8 cellular contexts compared by ENCODE assay signal in genomic region chr4:1348014-1348513, GRCh38. TPM values are rescaled to one million over a fixed set of nuclear protein-coding genes. Genes with fewer than 3 reads are reported as not detected.
DNase-seq lines count a peak whose midpoint lies in the region; TF ChIP-seq lines count a peak whose summit lies in the region.

No MANE protein-coding gene starts in this region.

- peaks cover 11% of the 10 kb centered on the region for H3K23me2 ChIP-seq in H9 (ENCODE audit: insufficient read length, low read depth, low read length, poor library complexity, severe bottlenecking)

- H3K23ac ChIP-seq in H9 (ENCODE audit: insufficient read length, low read depth, low read length) = no peak overlapping the region

- H2BK12ac ChIP-seq in H9 (ENCODE audit: insufficient read length, low read depth, low read length) = no peak overlapping the region

- H3K27ac ChIP-seq in H9 (ENCODE audit: insufficient read length, low read depth, low read length) (no peak overlapping the region), right atrium auricular region (peak overlapping the region; percentile 97 to 98), skin epidermis (peak overlapping the region in 20 of 21 experiments; percentile 92 to 100 (median 99))

- no peak overlapping the region for H4K91ac ChIP-seq in H9 (ENCODE audit: insufficient read length, low read depth, low read length)

- H3K79me2 ChIP-seq in H9 (ENCODE audit: insufficient read depth, low read length) = no peaks in the 10 kb centered on the region

- H4K20me1 ChIP-seq in H9 (ENCODE audit: control insufficient read depth, insufficient read depth, insufficient read length) = no peaks in the 10 kb centered on the region

- no peak overlapping the region for H3K56ac ChIP-seq in H9 (ENCODE audit: insufficient read length, low read depth, low read length)

- no peak overlapping the region for H2BK20ac ChIP-seq in H9 (ENCODE audit: low read depth, low read length, poor library complexity, severe bottlenecking)

- H3K4me1 ChIP-seq in H9 (ENCODE audit: insufficient read depth, low read length) (no peaks in the 10 kb centered on the region; the same call in 1 of the 2 replicates), right atrium auricular region (peaks cover 0 to 29% of the 10 kb centered on the region in 2 donors)

- H3K4me3 Mint-ChIP-seq in H9 = peak overlapping the region; percentile 81 to 90
- H3K4me3 Mint-ChIP-seq in activated CD4-positive, alpha-beta memory T cell treated with anti-CD3 and anti-CD28 coated beads, Interleukin-2, amount 10 ng/mL, durations not matched to agents 7 days and 5 days = peak overlapping the region; percentile 88

- peaks cover 13 to 35% (median 30%) of the 10 kb centered on the region in 3 experiments for H3K36me3 Mint-ChIP-seq in H9 (ENCODE audit: insufficient read depth in 1 of 3, low read depth in 3 of 3)
- H3K36me3 Mint-ChIP-seq in activated CD4-positive, alpha-beta memory T cell treated with anti-CD3 and anti-CD28 coated beads, Interleukin-2, amount 10 ng/mL, durations not matched to agents 7 days and 5 days (ENCODE audit: low read depth) = peaks cover 17% of the 10 kb centered on the region

- H4K8ac ChIP-seq in H9 (replicated peaks; ENCODE audit: insufficient read length, low read depth, low read length) = no peak overlapping the region

- H3K4me3 ChIP-seq in right atrium auricular region (peak overlapping the region; percentile 67 to 99), skin epidermis (peak overlapping the region; percentile 67 to 96 (median 78))

- H3K9me3 Mint-ChIP-seq in H9 = peaks cover 0 to 4% of the 10 kb centered on the region in 2 experiments; a peak in 1 of 5 replicates
- H3K9me3 Mint-ChIP-seq in activated CD4-positive, alpha-beta memory T cell treated with anti-CD3 and anti-CD28 coated beads, Interleukin-2, amount 10 ng/mL, durations not matched to agents 7 days and 5 days = no peaks in the 10 kb centered on the region

- H3K4me1 Mint-ChIP-seq in H9 = peaks cover 24 to 28% of the 10 kb centered on the region in 2 experiments
- H3K4me1 Mint-ChIP-seq in activated CD4-positive, alpha-beta memory T cell treated with anti-CD3 and anti-CD28 coated beads, Interleukin-2, amount 10 ng/mL, durations not matched to agents 7 days and 5 days = peaks cover 48% of the 10 kb centered on the region

- no peak overlapping the region for H3T11ph ChIP-seq in H9 (ENCODE audit: low read length)

- H3K9me3 ChIP-seq in H9 (ENCODE audit: control insufficient read depth, low read depth, low read length) (no peaks in the 10 kb centered on the region), right atrium auricular region (no peaks in the 10 kb centered on the region)

- POLR2A ChIA-PET in activated CD4-positive, alpha-beta memory T cell treated with anti-CD3 and anti-CD28 coated beads, Interleukin-2, amount 10 ng/mL, durations not matched to agents 7 days and 5 days (lab: Charles Lee) = interaction anchor here (1.0 to 5.5 kb wide), 15 partner anchors 8 to 416 kb away, joined by 3 to 120 read pairs (median 9); partner anchors contain the start of genes CTBP1, GAK, MAEA and TMEM175

- no peak overlapping the region for H4K5ac ChIP-seq in H9 (ENCODE audit: insufficient read length, low read depth, low read length)

- H3K9ac ChIP-seq in H9 (ENCODE audit: extremely low read depth, insufficient read length, low read length) = no peak overlapping the region

- no peak overlapping the region for H2BK5ac ChIP-seq in H9 (ENCODE audit: insufficient read length, low read length)

- no peak overlapping the region for H3K18ac ChIP-seq in H9 (ENCODE audit: insufficient read length, low read depth, low read length)

- peak overlapping the region; percentile 91 for H3K4me2 ChIP-seq in H9 (ENCODE audit: insufficient read depth, insufficient read length, low read length)

- no peak overlapping the region for H2AK5ac ChIP-seq in H9 (ENCODE audit: insufficient read length, low read length)

- CTCF ChIA-PET in activated CD4-positive, alpha-beta memory T cell treated with anti-CD3 and anti-CD28 coated beads, Interleukin-2, amount 10 ng/mL, durations not matched to agents 7 days and 5 days (lab: Charles Lee) = interaction anchor here (0.9 to 4.2 kb wide), 9 partner anchors 9 to 216 kb away, joined by 3 to 35 read pairs (median 6); partner anchors contain the start of genes CTBP1 and MAEA

- H3K27me3 Mint-ChIP-seq in H9 (ENCODE audit: low read depth) = no peaks in the 10 kb centered on the region; the same call in 1 of the 2 replicates
- no peaks in the 10 kb centered on the region for H3K27me3 Mint-ChIP-seq in activated CD4-positive, alpha-beta memory T cell treated with anti-CD3 and anti-CD28 coated beads, Interleukin-2, amount 10 ng/mL, durations not matched to agents 7 days and 5 days

- H2AFZ ChIP-seq in H9 (ENCODE audit: low read length) = no peak overlapping the region

- H3K79me1 ChIP-seq in H9 (ENCODE audit: insufficient read depth, low read depth, low read length, poor library complexity, severe bottlenecking) = no peaks in the 10 kb centered on the region

- no peak overlapping the region for H2BK120ac ChIP-seq in H9 (ENCODE audit: low read depth, low read length, poor library complexity, severe bottlenecking)

- H3K4ac ChIP-seq in H9 (ENCODE audit: low read depth, low read length) = no peak overlapping the region

- TF ChIP-seq CTCF in H9 (conservative IDR thresholded peaks at IDR 0.05) (no peak), right atrium auricular region (IDR thresholded peaks at IDR 0.05) (no peak)

- no peak overlapping the region for H2BK15ac ChIP-seq in H9 (ENCODE audit: low read depth, low read length)

- H3K36me3 ChIP-seq in right atrium auricular region = peaks cover 3% of the 10 kb centered on the region

- peak overlapping the region in 1 of 3 experiments; percentile 96; a peak in 2 of 7 replicates for H3K27ac Mint-ChIP-seq in H9
- H3K27ac Mint-ChIP-seq in activated CD4-positive, alpha-beta memory T cell treated with anti-CD3 and anti-CD28 coated beads, Interleukin-2, amount 10 ng/mL, durations not matched to agents 7 days and 5 days = peak overlapping the region; percentile 95

- no peak overlapping the region for H3K14ac ChIP-seq in H9 (ENCODE audit: insufficient read depth, low read length)

- WGBS in H9 (ENCODE audit: extremely low coverage, insufficient read length, low lambda C conversion rate) = no CpG with 5 or more reads among the region's 12 CpGs

- H3K27me3 ChIP-seq in H9 (ENCODE audit: insufficient read depth, low read length) = no peaks in the 10 kb centered on the region
- H3K27me3 ChIP-seq in right atrium auricular region = no peaks in the 10 kb centered on the region

- DNase-seq in H9 (no peak), right atrium auricular region (ENCODE audit: low spot score) (no peak), NCI-H748 treated with DMSO at 0.1 percent for 48 hours (lab: John Stamatoyannopoulos, UW) (no peak), NOMO-1 treated with DMSO at 0.1 percent for 48 hours (lab: John Stamatoyannopoulos, UW; ENCODE audit: unreplicated experiment) (no peak), 8988T (no peak), NCI-H82 (lab: John Stamatoyannopoulos, UW) (no peak)
- DNase-seq in activated CD4-positive, alpha-beta memory T cell treated with anti-CD3 and anti-CD28 coated beads, Interleukin-2, amount 10 ng/mL, durations not matched to agents 7 days and 5 days = no peak

RNA-seq across cellular contexts. Expression of gene UVSSA, which starts 1.1 kb away (rescaled TPM):
- total RNA-seq in H9 (2021) (15.9 and 18.3 TPM in 2 replicates), right atrium auricular region (1 to 10 TPM; 4.4 to 7.5 TPM)
- total RNA-seq in activated CD4-positive, alpha-beta memory T cell treated with anti-CD3 and anti-CD28 coated beads, Interleukin-2, amount 10 ng/mL, durations not matched to agents 7 days and 5 days = 10 to 100 TPM; 22.2 to 22.3 TPM

RNA-seq across cellular contexts. Expression of gene NKX1-1, which starts 58.2 kb away (rescaled TPM):
- total RNA-seq in H9 (2021) = not detected in 2 replicates
- total RNA-seq in activated CD4-positive, alpha-beta memory T cell treated with anti-CD3 and anti-CD28 coated beads, Interleukin-2, amount 10 ng/mL, durations not matched to agents 7 days and 5 days = not detected
- total RNA-seq in right atrium auricular region = not detected

RNA-seq across cellular contexts. Expression of gene MAEA, which starts 58.4 kb away (rescaled TPM):
- total RNA-seq in H9 (2021) (85.6 and 89.5 TPM in 2 replicates), right atrium auricular region (10 to 100 TPM; 46.0 to 51.7 TPM)
- 10 to 100 TPM; 61.6 to 64.1 TPM for total RNA-seq in activated CD4-positive, alpha-beta memory T cell treated with anti-CD3 and anti-CD28 coated beads, Interleukin-2, amount 10 ng/mL, durations not matched to agents 7 days and 5 days
